Comparison of ENCODE assay signal across 1 cellular context in the genomic region with DNA sequence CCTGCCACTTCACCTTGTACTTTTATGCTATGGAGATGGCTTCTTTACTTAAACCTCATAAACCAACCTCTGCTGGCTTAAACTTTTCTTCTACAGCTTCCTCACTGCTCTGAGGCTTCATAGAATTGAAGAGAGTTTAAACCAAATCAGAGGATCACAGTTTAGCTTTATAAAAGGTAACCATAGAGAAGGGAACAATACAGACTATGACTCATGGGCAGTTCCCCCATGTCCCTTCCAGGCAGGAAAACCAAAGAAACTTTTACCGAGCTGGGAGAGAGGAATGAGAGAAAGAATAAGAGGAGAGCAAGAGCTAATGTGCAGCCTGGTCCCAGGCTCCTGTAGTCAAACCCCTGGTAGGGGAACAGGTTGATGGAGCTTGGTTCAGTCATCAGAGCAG.
TF ChIP-seq lines count a peak whose summit lies in the region.

No MANE protein-coding gene starts in this region.

TF ChIP-seq in endothelial cell of umbilical vein, 7 proteins besides CTCF, POLR2A, EP300 and RAD21:
- TF ChIP-seq JUN (IDR thresholded peaks at IDR 0.05; ENCODE audit: borderline replicate concordance, insufficient read depth, insufficient read length, low read depth) (peak; percentile 78), GATA2 (IDR thresholded peaks at IDR 0.05; ENCODE audit: insufficient read depth, insufficient read length, low read depth, low read length) (no peak), POLR2AphosphoS5 (IDR thresholded peaks at IDR 0.05; ENCODE audit: insufficient read depth, low read depth, low read length) (no peak), FOS (IDR thresholded peaks at IDR 0.05; ENCODE audit: borderline replicate concordance, insufficient read depth, low read length) (peak; percentile 50), EZH2 (IDR thresholded peaks at IDR 0.05; ENCODE audit: borderline replicate concordance, low read depth, low read length, severe bottlenecking) (no peak), MYC (IDR thresholded peaks at IDR 0.05; ENCODE audit: low read depth, low read length) (no peak)
- TF ChIP-seq, protein P1, sequence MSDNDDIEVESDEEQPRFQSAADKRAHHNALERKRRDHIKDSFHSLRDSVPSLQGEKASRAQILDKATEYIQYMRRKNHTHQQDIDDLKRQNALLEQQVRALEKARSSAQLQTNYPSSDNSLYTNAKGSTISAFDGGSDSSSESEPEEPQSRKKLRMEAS (IDR thresholded peaks at IDR 0.05; ENCODE audit: insufficient read depth, insufficient read length), result no peak
TF ChIP-seq in endothelial cell of umbilical vein: peak in this region for 2.
